Comparison of ENCODE assay signal across 9 cellular contexts in the genomic region with DNA sequence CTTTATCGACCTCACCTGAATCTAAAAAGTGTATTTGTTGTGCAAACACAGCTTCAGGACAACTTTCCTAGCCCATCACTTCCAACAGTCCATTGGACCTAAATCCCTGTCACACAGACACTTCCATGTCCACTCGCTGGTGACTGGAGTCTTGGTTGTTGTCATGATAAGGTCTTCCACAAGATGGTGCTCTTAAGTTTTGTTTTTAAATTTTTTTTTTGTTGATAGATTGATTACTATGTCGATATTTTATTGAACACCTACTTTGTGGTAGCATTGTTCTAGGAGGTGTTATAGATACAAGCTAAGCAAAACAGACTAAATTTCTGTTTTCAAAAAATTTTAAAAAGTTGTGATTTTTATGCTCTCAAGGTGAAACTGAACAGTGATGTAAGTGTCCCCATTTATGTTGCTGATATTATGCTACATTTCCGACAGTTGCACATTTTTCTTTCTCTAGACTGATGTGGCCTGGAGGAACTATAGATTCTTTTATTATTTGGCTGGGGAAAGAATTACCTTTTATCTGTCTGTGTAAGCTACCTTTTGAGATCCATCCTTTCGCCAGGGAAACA. TPM values are rescaled to one million over a fixed set of nuclear protein-coding genes. Genes with fewer than 3 reads are reported as not detected.
A peak's percentile ranks its signal among the peaks of the same experiment; 100 is the strongest.
DNase-seq lines count a peak whose midpoint lies in the region; ATAC-seq, FAIRE-seq and TF ChIP-seq lines count a peak whose summit lies in the region.
"Had no signal": no experiment of that assay in that cellular context is flagged by ENCODE, and none has a peak within 500 bp of the region (broad histone marks: within the 10 kb centered on the region; RNA-seq: fewer than 3 reads in every experiment).

No MANE protein-coding gene starts in this region.

- no peak overlapping the region for H3K4me3 ChIP-seq in kidney (ENCODE audit: low read length in 2 of 2)

- no peak overlapping the region for H3K27ac ChIP-seq in kidney (ENCODE audit: low read depth in 2 of 2, low read length in 2 of 2)

- ATAC-seq in SK-N-SH treated with all-trans-retinoic acid at 6 μM for 48 hours, result peak; percentile 68; the same call in 2 of the 3 replicates
- ATAC-seq in GM21390 (IDR thresholded peaks at IDR 0.05; ENCODE audit: unreplicated experiment), result no peak
- no peak for ATAC-seq in GM21367 (IDR thresholded peaks at IDR 0.05; ENCODE audit: unreplicated experiment)
- ATAC-seq in HG02763 (IDR thresholded peaks at IDR 0.05; ENCODE audit: unreplicated experiment), result no peak
- ATAC-seq in HG02588 (IDR thresholded peaks at IDR 0.05; ENCODE audit: unreplicated experiment), result no peak

- DNase-seq in CD14-positive monocyte (ENCODE audit: low spot score) (no peak), GM18507 (ENCODE audit: extremely low spot score, insufficient read length, low read depth) (no peak), kidney (no peak)
- DNase-seq: stimulated activated CD4-positive, alpha-beta T cell treated with anti-CD3 and anti-CD28 coated beads, Interleukin-2, amount 100 ng/mL, for 48 hours had no signal

- H3K36me3 Mint-ChIP-seq in CD14-positive monocyte, result no peaks in the 10 kb centered on the region

- FAIRE-seq in GM18507 (lab: Jason Lieb, UNC) (peak; percentile 84), kidney (lab: Jason Lieb, UNC) (peak; percentile 58)

- H3K27me3 Mint-ChIP-seq in CD14-positive monocyte (ENCODE audit: low read depth in 3 of 3), result peaks cover 3 to 21% (median 4%) of the 10 kb centered on the region in 3 donors

- intact Hi-C loops in CD14-positive monocyte (cut with micrococcal nuclease) (loop anchor here in 1 of 2 donors (10.0 kb wide), 1 partner anchor 91 kb away; no protein-coding TSS in a partner anchor), kidney (cut with DNase I) (no loop called here)

- TF ChIP-seq CTCF in CD14-positive monocyte (IDR thresholded peaks at IDR 0.05), result peak; percentile 72
- TF ChIP-seq CTCF in kidney (IDR thresholded peaks at IDR 0.05; ENCODE audit: borderline replicate concordance, extremely low read depth, insufficient read depth), result peak; percentile 47

- H3K4me3 Mint-ChIP-seq in CD14-positive monocyte, result no peak overlapping the region

- H3K27ac Mint-ChIP-seq in CD14-positive monocyte, result no peak overlapping the region

- H3K9me3 ChIP-seq in kidney (ENCODE audit: control insufficient read depth in 1 of 2, low read length in 2 of 2), result no peaks in the 10 kb centered on the region

- no peaks in the 10 kb centered on the region for H3K36me3 ChIP-seq in kidney (ENCODE audit: control insufficient read depth in 1 of 2, insufficient read depth in 2 of 2, low read length in 2 of 2)

- H3K9me3 Mint-ChIP-seq in CD14-positive monocyte, result peaks cover 0 to 3% (median 0%) of the 10 kb centered on the region in 7 donors

- no peak overlapping the region for H3K9ac ChIP-seq in kidney (ENCODE audit: low read length in 2 of 2)

- H3K4me1 Mint-ChIP-seq in CD14-positive monocyte, result peaks cover 2% of the 10 kb centered on the region

- H3K4me1 ChIP-seq in kidney (ENCODE audit: control insufficient read depth in 1 of 2, insufficient read depth in 1 of 2, low read depth in 1 of 2, low read length in 2 of 2), result no peaks in the 10 kb centered on the region

TF ChIP-seq in SK-N-SH treated with all-trans-retinoic acid at 6 μM for 48 hours, 23 proteins besides CTCF, POLR2A, EP300 and RAD21:
- TF ChIP-seq ZFP30 (CRISPR knock-in tag; IDR thresholded peaks at IDR 0.05) (no peak), ZC3H10 (CRISPR knock-in tag; IDR thresholded peaks at IDR 0.05) (no peak), ARNTL (CRISPR knock-in tag; IDR thresholded peaks at IDR 0.05; ENCODE audit: borderline replicate concordance, low read depth) (no peak), RARB (CRISPR knock-in tag; IDR thresholded peaks at IDR 0.05) (no peak), PPARA (CRISPR knock-in tag; IDR thresholded peaks at IDR 0.05; ENCODE audit: borderline replicate concordance) (no peak), TCF4 (CRISPR knock-in tag; IDR thresholded peaks at IDR 0.05; ENCODE audit: borderline replicate concordance) (no peak), ZNF8 (CRISPR knock-in tag; IDR thresholded peaks at IDR 0.05) (no peak)
- TF ChIP-seq, protein P1, sequence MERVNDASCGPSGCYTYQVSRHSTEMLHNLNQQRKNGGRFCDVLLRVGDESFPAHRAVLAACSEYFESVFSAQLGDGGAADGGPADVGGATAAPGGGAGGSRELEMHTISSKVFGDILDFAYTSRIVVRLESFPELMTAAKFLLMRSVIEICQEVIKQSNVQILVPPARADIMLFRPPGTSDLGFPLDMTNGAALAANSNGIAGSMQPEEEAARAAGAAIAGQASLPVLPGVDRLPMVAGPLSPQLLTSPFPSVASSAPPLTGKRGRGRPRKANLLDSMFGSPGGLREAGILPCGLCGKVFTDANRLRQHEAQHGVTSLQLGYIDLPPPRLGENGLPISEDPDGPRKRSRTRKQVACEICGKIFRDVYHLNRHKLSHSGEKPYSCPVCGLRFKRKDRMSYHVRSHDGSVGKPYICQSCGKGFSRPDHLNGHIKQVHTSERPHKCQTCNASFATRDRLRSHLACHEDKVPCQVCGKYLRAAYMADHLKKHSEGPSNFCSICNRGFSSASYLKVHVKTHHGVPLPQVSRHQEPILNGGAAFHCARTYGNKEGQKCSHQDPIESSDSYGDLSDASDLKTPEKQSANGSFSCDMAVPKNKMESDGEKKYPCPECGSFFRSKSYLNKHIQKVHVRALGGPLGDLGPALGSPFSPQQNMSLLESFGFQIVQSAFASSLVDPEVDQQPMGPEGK (CRISPR knock-in tag; IDR thresholded peaks at IDR 0.05; ENCODE audit: borderline replicate concordance), result no peak

RNA-seq across cellular contexts. Expression of gene ERICH6B, which starts 8.1 kb away (rescaled TPM):
- polyA plus RNA-seq in CD14-positive monocyte (not detected), kidney (ENCODE audit: insufficient read depth, low read depth, low replicate concordance) (not detected)
- not detected for total RNA-seq in kidney
